ENCODE assay signal across 18 cellular contexts in genomic region chr1:246198141-246198820, GRCh38.
"Had no signal": no experiment of that assay in that cellular context is flagged by ENCODE, and none has a peak within 500 bp of the region (broad histone marks: within the 10 kb centered on the region; RNA-seq: fewer than 3 reads in every experiment).

No MANE protein-coding gene starts in this region.

- H3K9ac ChIP-seq: neural progenitor cell had no signal

- H2AFZ ChIP-seq: hepatocyte, neural progenitor cell had no signal

- H3K4me1 ChIP-seq: body of pancreas, foreskin keratinocyte, left lung, neural progenitor cell, testis had no signal

- H3K36me3 ChIP-seq: left lung, neural progenitor cell, sigmoid colon, vagina had no signal

- H3K79me2 ChIP-seq: hepatocyte had no signal

- H3K4me2 ChIP-seq: hepatocyte, neural progenitor cell had no signal

- H3K27me3 ChIP-seq: body of pancreas, foreskin keratinocyte, hepatocyte, left lung, neural progenitor cell, sigmoid colon, testis, vagina had no signal

- ATAC-seq: activated CD8-positive, alpha-beta T cell treated with anti-CD3 and anti-CD28 coated beads, Interleukin-2, amount 10 ng/mL, durations not matched to agents 7 days and 5 days; body of pancreas; left lung; naive thymus-derived CD8-positive, alpha-beta T cell had no signal

- H3K27ac ChIP-seq: body of pancreas, foreskin keratinocyte, hepatocyte, left lung, neural progenitor cell, sigmoid colon, testis, vagina had no signal

- H3K4me3 ChIP-seq: body of pancreas, hepatocyte, left lung, neural progenitor cell, sigmoid colon, testis, vagina had no signal

- H3K9me3 ChIP-seq: body of pancreas, left lung, sigmoid colon, testis, vagina had no signal

- DNase-seq: activated CD4-positive, alpha-beta T cell treated with anti-CD3 and anti-CD28 coated beads for 1 hour; activated CD4-positive, alpha-beta T cell treated with anti-CD3 and anti-CD28 coated beads, Interleukin-2, amount 50 U/mL, for 1 hour; activated CD8-positive, alpha-beta T cell treated with anti-CD3 and anti-CD28 coated beads, Interleukin-2, amount 10 ng/mL, durations not matched to agents 7 days and 5 days; activated gamma-delta T cell treated with Interleukin-2 at 50 U/mL for 16 hours; anterior cingulate cortex; body of pancreas; foreskin keratinocyte; immature natural killer cell; left lung; naive thymus-derived CD8-positive, alpha-beta T cell; posterior cingulate gyrus; sigmoid colon; stimulated activated CD4-positive, alpha-beta T cell treated with anti-CD3 and anti-CD28 coated beads, Interleukin-4, amount 100 ng/mL, for 1 hour; stimulated activated naive CD4-positive, alpha-beta T cell; testis had no signal
